Comparison of ENCODE assay signal across 10 cellular contexts in the genomic region with DNA sequence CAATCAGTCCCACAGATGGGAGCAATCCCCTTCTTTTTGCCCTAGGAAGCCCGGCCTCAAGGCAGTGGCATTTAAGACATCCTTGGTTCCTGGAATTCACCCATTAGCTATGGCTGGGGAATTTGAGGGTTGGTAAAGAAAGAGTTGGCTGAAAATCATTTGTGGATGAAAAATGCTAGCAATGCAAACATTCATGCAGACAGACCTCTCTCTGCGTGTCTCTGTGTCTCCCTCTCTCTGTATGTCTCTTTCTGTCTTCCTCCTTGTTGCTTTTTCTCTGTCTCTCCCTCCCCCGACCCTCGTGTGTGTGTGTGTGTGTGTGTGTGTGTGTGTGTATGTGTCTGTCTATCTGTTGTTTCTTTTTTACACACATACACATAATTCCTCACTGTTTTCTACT.
DNase-seq lines count a peak whose midpoint lies in the region; ATAC-seq and TF ChIP-seq lines count a peak whose summit lies in the region.
"Had no signal": no experiment of that assay in that cellular context is flagged by ENCODE, and none has a peak within 500 bp of the region (broad histone marks: within the 10 kb centered on the region; RNA-seq: fewer than 3 reads in every experiment).

No MANE protein-coding gene starts in this region.

- H3K9ac ChIP-seq in rectal smooth muscle tissue (ENCODE audit: low read length) = no peak overlapping the region

- TF ChIP-seq CTCF in fibroblast of pulmonary artery (IDR thresholded peaks at IDR 0.05; ENCODE audit: low read length, missing control alignments) = no peak

- H3K4me3 ChIP-seq in fibroblast of pulmonary artery (replicated peaks; ENCODE audit: low read depth, low read length) = no peak overlapping the region
- H3K4me3 ChIP-seq in rectal smooth muscle tissue (ENCODE audit: low read length) = no peak overlapping the region
- H3K4me3 ChIP-seq: SK-N-MC, upper lobe of right lung had no signal

- peaks cover 40% of the 10 kb centered on the region for H3K4me1 ChIP-seq in rectal smooth muscle tissue (ENCODE audit: control insufficient read depth, insufficient read depth, low read length)
- H3K4me1 ChIP-seq: upper lobe of right lung had no signal

- DNase-seq in AG20443 (ENCODE audit: low spot score) = peak; percentile 74
- peak; percentile 69 for DNase-seq in fibroblast of pulmonary artery (ENCODE audit: low read depth)
- DNase-seq in effector CD8-positive, alpha-beta T cell (lab: John Stamatoyannopoulos, UW) = no peak
- no peak for DNase-seq in NCI-H2029 (lab: John Stamatoyannopoulos, UW)
- DNase-seq in stimulated activated CD4-positive, alpha-beta T cell treated with anti-CD3 and anti-CD28 coated beads, Interleukin-4, amount 100 ng/mL, for 24 hours = no peak
- DNase-seq: upper lobe of right lung had no signal

- H3K27ac ChIP-seq in rectal smooth muscle tissue (ENCODE audit: low read depth, low read length) = peak overlapping the region; percentile 38
- H3K27ac ChIP-seq: SK-N-MC, upper lobe of right lung had no signal

- peaks cover 3% of the 10 kb centered on the region for H3K36me3 ChIP-seq in rectal smooth muscle tissue (ENCODE audit: control insufficient read depth, insufficient read depth, low read length)
- H3K36me3 ChIP-seq: upper lobe of right lung had no signal

- peak; percentile 53 for ATAC-seq in SK-N-SH treated with all-trans-retinoic acid at 6 μM for 48 hours
- no peak for ATAC-seq in GM19328 (IDR thresholded peaks at IDR 0.05; ENCODE audit: unreplicated experiment)

- H3K27me3 ChIP-seq in rectal smooth muscle tissue (ENCODE audit: control insufficient read depth, insufficient read depth, low read length) = peaks cover 2% of the 10 kb centered on the region
- H3K27me3 ChIP-seq: upper lobe of right lung had no signal

TF ChIP-seq in SK-N-SH treated with all-trans-retinoic acid at 6 μM for 48 hours, 23 proteins besides CTCF, POLR2A, EP300 and RAD21:
- 0 out of 2 replicates have a peak, but pooled peaks have one; percentile 8 for TF ChIP-seq ISL1 (CRISPR knock-in tag; IDR thresholded peaks at IDR 0.05)
- TF ChIP-seq ZFP30 (CRISPR knock-in tag; IDR thresholded peaks at IDR 0.05) = no peak

Comparison
In these comparisons a context has a peak if more than half of its experiments do, and no peak if none do; other contexts are left out.
1. DNase-seq: peak in AG20443 (single experiment) and fibroblast of pulmonary artery (single experiment); none in effector CD8-positive, alpha-beta T cell (single experiment), NCI-H2029 (single experiment) and stimulated activated CD4-positive, alpha-beta T cell treated with anti-CD3 and anti-CD28 coated beads, Interleukin-4, amount 100 ng/mL, for 24 hours (single experiment).